ENCODE assay signal across 1 cellular context in the genomic region with DNA sequence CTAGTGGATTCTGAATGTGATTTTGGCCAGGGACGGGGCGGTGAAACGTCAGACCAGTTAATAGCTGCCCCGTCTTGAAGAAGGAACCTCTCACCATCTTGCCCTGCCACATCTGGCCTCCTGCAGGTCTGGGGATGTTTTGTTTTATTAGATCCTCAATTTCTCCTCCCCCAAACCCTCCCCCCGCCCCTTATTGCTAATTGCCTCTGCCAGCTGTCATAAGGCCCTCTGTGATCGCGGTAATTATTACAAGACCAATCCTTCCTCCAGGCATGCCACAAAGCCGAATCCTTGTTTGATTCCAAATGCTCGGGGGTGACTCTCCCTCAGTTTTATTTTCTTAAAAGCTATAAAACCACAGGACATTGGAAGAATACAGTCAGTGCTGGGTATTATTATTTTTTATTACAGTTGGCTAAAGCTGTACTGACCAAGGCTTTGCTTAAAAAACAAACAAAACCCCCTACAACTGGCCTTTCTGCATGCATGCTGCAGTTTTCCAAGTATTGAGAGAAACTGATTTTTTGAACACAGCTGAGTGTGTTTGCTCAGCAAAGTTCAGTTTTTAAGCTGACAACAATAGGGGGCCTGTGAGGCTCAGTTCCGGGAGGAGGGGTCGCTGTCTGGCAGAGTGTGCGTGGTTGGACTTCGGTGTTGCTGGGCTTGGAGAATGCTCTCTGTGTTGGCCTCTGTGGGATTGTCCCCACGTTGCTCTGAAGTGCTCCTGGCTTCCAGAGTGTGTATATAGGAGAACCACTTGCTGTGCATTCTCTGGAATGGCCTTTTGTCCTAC.
TF ChIP-seq lines count a peak whose summit lies in the region.

No MANE protein-coding gene starts in this region.

TF ChIP-seq in HepG2, 621 proteins besides CTCF, POLR2A, EP300 and RAD21 (continued from another document and continues in another):
- TF ChIP-seq ZBTB14 (CRISPR knock-in tag; IDR thresholded peaks at IDR 0.05) (no peak), FOXA1 (IDR thresholded peaks at IDR 0.05) (no peak), FOXA1 (CRISPR knock-in tag; IDR thresholded peaks at IDR 0.05) (peak; percentile 58; the same call in 1 of the 2 replicates), MEIS2 (CRISPR knock-in tag; IDR thresholded peaks at IDR 0.05) (peak; percentile 72), ZNF788 (CRISPR knock-in tag; IDR thresholded peaks at IDR 0.05; ENCODE audit: borderline replicate concordance) (peak; percentile 68; the same call in 1 of the 2 replicates), NFIC (IDR thresholded peaks at IDR 0.05; ENCODE audit: low read length) (no peak), ZNF605 (CRISPR knock-in tag; IDR thresholded peaks at IDR 0.05) (0 out of 2 replicates have a peak, but pooled peaks have one; percentile 30), SSRP1 (CRISPR knock-in tag; IDR thresholded peaks at IDR 0.05) (no peak), SOX13 (IDR thresholded peaks at IDR 0.05) (peak; percentile 99), SOX13 (CRISPR knock-in tag; conservative IDR thresholded peaks at IDR 0.05 in 1 of 2, IDR thresholded peaks at IDR 0.05 in 1 of 2) (peak in 1 of 2 experiments; percentile 100; a peak in 2 of 4 replicates), RNF219 (CRISPR knock-in tag; IDR thresholded peaks at IDR 0.05) (no peak), ZNF549 (CRISPR knock-in tag; IDR thresholded peaks at IDR 0.05) (no peak), DNMT1 (CRISPR knock-in tag; IDR thresholded peaks at IDR 0.05) (no peak), KLF12 (CRISPR knock-in tag; IDR thresholded peaks at IDR 0.05; ENCODE audit: borderline replicate concordance) (no peak), PAF1 (CRISPR knock-in tag; IDR thresholded peaks at IDR 0.05) (no peak), ZNF354B (CRISPR knock-in tag; IDR thresholded peaks at IDR 0.05) (no peak), AFF4 (CRISPR knock-in tag; IDR thresholded peaks at IDR 0.05) (no peak), THAP9 (CRISPR knock-in tag; IDR thresholded peaks at IDR 0.05; ENCODE audit: borderline replicate concordance) (no peak), ZNF761 (CRISPR knock-in tag; conservative IDR thresholded peaks at IDR 0.05) (no peak), TOPORS (CRISPR knock-in tag; IDR thresholded peaks at IDR 0.05) (no peak), RCOR2 (CRISPR knock-in tag; IDR thresholded peaks at IDR 0.05) (peak; percentile 72; the same call in 1 of the 2 replicates), SIX4 (CRISPR knock-in tag; IDR thresholded peaks at IDR 0.05) (no peak), CREM (IDR thresholded peaks at IDR 0.05) (peak; percentile 56; the same call in 1 of the 2 replicates), CREM (CRISPR knock-in tag; IDR thresholded peaks at IDR 0.05) (no peak), KAT2B (IDR thresholded peaks at IDR 0.05; ENCODE audit: borderline replicate concordance, low read depth, low read length) (no peak), ZNF138 (CRISPR knock-in tag; IDR thresholded peaks at IDR 0.05; ENCODE audit: low read depth) (no peak), KDM5B (CRISPR knock-in tag; IDR thresholded peaks at IDR 0.05; ENCODE audit: borderline replicate concordance) (no peak; the same call in 1 of the 2 replicates), ZGPAT (CRISPR knock-in tag; IDR thresholded peaks at IDR 0.05) (peak; percentile 64; the same call in 1 of the 2 replicates), HNF4A (CRISPR knock-in tag; IDR thresholded peaks at IDR 0.05) (peak; percentile 87), ZNF550 (CRISPR knock-in tag; IDR thresholded peaks at IDR 0.05; ENCODE audit: borderline replicate concordance) (no peak), AHDC1 (CRISPR knock-in tag; IDR thresholded peaks at IDR 0.05; ENCODE audit: borderline replicate concordance) (peak; percentile 35; the same call in 1 of the 2 replicates), ZNF335 (CRISPR knock-in tag; IDR thresholded peaks at IDR 0.05) (no peak), SAFB2 (CRISPR knock-in tag; IDR thresholded peaks at IDR 0.05; ENCODE audit: borderline replicate concordance, low read depth) (no peak), NR1H2 (CRISPR knock-in tag; IDR thresholded peaks at IDR 0.05; ENCODE audit: borderline replicate concordance, low read depth) (no peak), NPAS2 (CRISPR knock-in tag; IDR thresholded peaks at IDR 0.05; ENCODE audit: borderline replicate concordance) (no peak), BRD4 (CRISPR knock-in tag; IDR thresholded peaks at IDR 0.05) (no peak), ZNF546 (CRISPR knock-in tag; conservative IDR thresholded peaks at IDR 0.05) (no peak), RXRA (CRISPR knock-in tag; IDR thresholded peaks at IDR 0.05) (peak; percentile 60), HMG20B (CRISPR knock-in tag; conservative IDR thresholded peaks at IDR 0.05) (peak; percentile 96), REXO4 (CRISPR knock-in tag; IDR thresholded peaks at IDR 0.05; ENCODE audit: borderline replicate concordance) (no peak)
- TF ChIP-seq, protein P1, sequence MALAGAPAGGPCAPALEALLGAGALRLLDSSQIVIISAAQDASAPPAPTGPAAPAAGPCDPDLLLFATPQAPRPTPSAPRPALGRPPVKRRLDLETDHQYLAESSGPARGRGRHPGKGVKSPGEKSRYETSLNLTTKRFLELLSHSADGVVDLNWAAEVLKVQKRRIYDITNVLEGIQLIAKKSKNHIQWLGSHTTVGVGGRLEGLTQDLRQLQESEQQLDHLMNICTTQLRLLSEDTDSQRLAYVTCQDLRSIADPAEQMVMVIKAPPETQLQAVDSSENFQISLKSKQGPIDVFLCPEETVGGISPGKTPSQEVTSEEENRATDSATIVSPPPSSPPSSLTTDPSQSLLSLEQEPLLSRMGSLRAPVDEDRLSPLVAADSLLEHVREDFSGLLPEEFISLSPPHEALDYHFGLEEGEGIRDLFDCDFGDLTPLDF (CRISPR knock-in tag; IDR thresholded peaks at IDR 0.05): no peak
- TF ChIP-seq, protein P2, sequence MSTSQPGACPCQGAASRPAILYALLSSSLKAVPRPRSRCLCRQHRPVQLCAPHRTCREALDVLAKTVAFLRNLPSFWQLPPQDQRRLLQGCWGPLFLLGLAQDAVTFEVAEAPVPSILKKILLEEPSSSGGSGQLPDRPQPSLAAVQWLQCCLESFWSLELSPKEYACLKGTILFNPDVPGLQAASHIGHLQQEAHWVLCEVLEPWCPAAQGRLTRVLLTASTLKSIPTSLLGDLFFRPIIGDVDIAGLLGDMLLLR (CRISPR knock-in tag; IDR thresholded peaks at IDR 0.05): no peak
